Comparison of ENCODE assay signal across 1 cellular context in the genomic region with DNA sequence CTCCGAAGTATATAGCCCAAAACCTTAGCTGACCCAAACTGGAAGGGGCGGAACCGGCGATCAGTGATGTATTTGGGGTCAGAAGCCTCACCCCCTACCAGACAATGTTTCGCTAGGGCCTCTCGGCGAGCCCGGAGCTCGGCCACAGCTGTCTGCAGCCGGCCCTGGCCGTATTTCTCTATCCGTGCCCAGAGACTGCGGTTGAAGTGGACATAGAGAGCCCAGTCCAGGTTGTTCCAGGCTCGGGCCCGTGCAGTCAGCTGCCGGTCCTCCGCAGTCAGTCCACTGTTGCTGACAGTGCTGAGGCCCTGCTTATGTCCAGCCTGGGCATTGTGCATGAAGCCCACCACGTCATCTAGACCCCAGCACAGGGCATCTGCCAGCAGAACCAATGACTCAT.
TF ChIP-seq lines count a peak whose summit lies in the region.

No MANE protein-coding gene starts in this region.

TF ChIP-seq in HepG2, 621 proteins besides CTCF, POLR2A, EP300 and RAD21:
- 0 out of 2 replicates have a peak, but pooled peaks have one; percentile 29 for TF ChIP-seq CREB1 (IDR thresholded peaks at IDR 0.05)
- no peak for TF ChIP-seq CREB1 (CRISPR knock-in tag; IDR thresholded peaks at IDR 0.05)
- no peak for TF ChIP-seq ATF7-NPFF (CRISPR knock-in tag; IDR thresholded peaks at IDR 0.05; ENCODE audit: low read depth)
